ENCODE assay signal across 8 cellular contexts in genomic region chr18:47997338-47997780, GRCh38.
DNase-seq lines count a peak whose midpoint lies in the region; ATAC-seq and TF ChIP-seq lines count a peak whose summit lies in the region.

No MANE protein-coding gene starts in this region.

- H3K23ac ChIP-seq in trophoblast cell (ENCODE audit: low read length): no peak overlapping the region

- no peak overlapping the region for H3K4me3 ChIP-seq in GM06990 (replicated peaks; ENCODE audit: low read depth, low read length)
- H3K4me3 ChIP-seq in NB4 (ENCODE audit: low read depth, low read length): no peak overlapping the region
- H3K4me3 ChIP-seq in astrocyte of the spinal cord (ENCODE audit: low read depth, low read length): no peak overlapping the region
- H3K4me3 ChIP-seq in trophoblast cell (ENCODE audit: low read depth, low read length): peak overlapping the region; percentile 0
- H3K4me3 ChIP-seq in tibial nerve: no peak overlapping the region

- H2BK12ac ChIP-seq in trophoblast cell (ENCODE audit: low read length): no peak overlapping the region

- H3K27ac ChIP-seq in trophoblast cell (ENCODE audit: low read depth, low read length): no peak overlapping the region
- no peak overlapping the region for H3K27ac ChIP-seq in tibial nerve

- no peak for TF ChIP-seq EP300 in tibial nerve (IDR thresholded peaks at IDR 0.05)

- no peak overlapping the region for H3K9ac ChIP-seq in trophoblast cell (ENCODE audit: low read length)

- H3K4me1 ChIP-seq in trophoblast cell (ENCODE audit: control insufficient read depth in 1 of 2, insufficient read depth in 2 of 2, low read length in 2 of 2) (peaks cover 0 to 12% of the 10 kb centered on the region in 2 experiments), tibial nerve (no peaks in the 10 kb centered on the region)

- no CpG with 5 or more reads among the region's 5 CpGs for WGBS in trophoblast cell (ENCODE audit: extremely low coverage, insufficient coverage, insufficient read length)
- WGBS in tibial nerve, 2 donors: 65 to 70% methylated on average over 5 of the region's 5 CpGs

- no peak for DNase-seq in GM06990 (ENCODE audit: extremely low read depth, insufficient read length)
- peak; percentile 67 for DNase-seq in NB4 (ENCODE audit: low read depth)
- DNase-seq in astrocyte of the spinal cord (ENCODE audit: low read depth, low spot score): no peak
- peak; percentile 19 to 37 for DNase-seq in trophoblast cell
- no peak for DNase-seq in tibial nerve (ENCODE audit: low spot score in 2 of 2)

- H3K4me2 ChIP-seq in trophoblast cell (ENCODE audit: low read length): no peak overlapping the region

- H2AK5ac ChIP-seq in trophoblast cell (ENCODE audit: low read length): no peak overlapping the region

- no peak overlapping the region for H2BK120ac ChIP-seq in trophoblast cell (ENCODE audit: insufficient read depth, low read length, poor library complexity)

- H3K18ac ChIP-seq in trophoblast cell (ENCODE audit: low read length): no peak overlapping the region

- no peak overlapping the region for H3K4ac ChIP-seq in trophoblast cell (ENCODE audit: low read depth, low read length)

- TF ChIP-seq POLR2A in NB4 (IDR thresholded peaks at IDR 0.05; ENCODE audit: extremely low read depth, insufficient read length) (no peak), tibial nerve (IDR thresholded peaks at IDR 0.05) (no peak)

- no peaks in the 10 kb centered on the region for H3K79me1 ChIP-seq in trophoblast cell (ENCODE audit: low read length)

- in situ Hi-C loops in astrocyte of the spinal cord (cut with HindIII; ENCODE audit: low sequenced_read_pairs): no loop called here

- H4K8ac ChIP-seq in trophoblast cell (ENCODE audit: low read depth, low read length): no peak overlapping the region

- H3K27me3 ChIP-seq in GM06990 (replicated peaks; ENCODE audit: control insufficient read depth, insufficient read depth, low read length): no peaks in the 10 kb centered on the region; the same call in 1 of the 2 replicates
- no peaks in the 10 kb centered on the region for H3K27me3 ChIP-seq in trophoblast cell (ENCODE audit: insufficient read depth, low read length)
- no peaks in the 10 kb centered on the region for H3K27me3 ChIP-seq in tibial nerve

- no peak overlapping the region for H2AFZ ChIP-seq in trophoblast cell (ENCODE audit: insufficient read depth, low read length, poor library complexity)

- TF ChIP-seq CTCF in GM06990 (IDR thresholded peaks at IDR 0.05; ENCODE audit: insufficient read depth, low read length, poor library complexity, severe bottlenecking) (peak; percentile 48), NB4 (IDR thresholded peaks at IDR 0.05; ENCODE audit: low read depth, low read length) (peak; percentile 68), astrocyte of the spinal cord (IDR thresholded peaks at IDR 0.05; ENCODE audit: low read depth, low read length) (peak; percentile 40), tibial nerve (IDR thresholded peaks at IDR 0.05) (no peak)

- H3K36me3 ChIP-seq in GM06990 (ENCODE audit: control insufficient read depth, insufficient read depth, low read length) (no peaks in the 10 kb centered on the region), trophoblast cell (ENCODE audit: control insufficient read depth in 1 of 2, insufficient read depth in 2 of 2, low read length in 2 of 2) (no peaks in the 10 kb centered on the region), tibial nerve (no peaks in the 10 kb centered on the region)

- H4K91ac ChIP-seq in trophoblast cell (ENCODE audit: low read depth, low read length): no peak overlapping the region

- no peaks in the 10 kb centered on the region for H3K9me3 ChIP-seq in trophoblast cell (ENCODE audit: insufficient read depth, low read depth, low read length)
- H3K9me3 ChIP-seq in tibial nerve: peaks cover 0 to 11% (median 0%) of the 10 kb centered on the region in 4 donors

- H4K12ac ChIP-seq in trophoblast cell (ENCODE audit: low read depth, low read length): no peak overlapping the region

- no peak overlapping the region for H3K14ac ChIP-seq in trophoblast cell (ENCODE audit: low read length)

- no peaks in the 10 kb centered on the region for H3K79me2 ChIP-seq in trophoblast cell (ENCODE audit: control insufficient read depth, insufficient read depth, low read length, poor library complexity)

- ATAC-seq in HG02973 (IDR thresholded peaks at IDR 0.05; ENCODE audit: unreplicated experiment): no peak
- no peak for ATAC-seq in HG03108 (IDR thresholded peaks at IDR 0.05; ENCODE audit: unreplicated experiment)
- ATAC-seq in HG03432 (IDR thresholded peaks at IDR 0.05; ENCODE audit: unreplicated experiment): no peak

- H2BK5ac ChIP-seq in trophoblast cell (ENCODE audit: low read depth, low read length, poor library complexity): no peak overlapping the region

Comparison
In these comparisons a context has a peak if more than half of its experiments do, and no peak if none do; other contexts are left out.
1. DNase-seq: peak in NB4 (single experiment) and trophoblast cell (2 of 2); none in GM06990 (single experiment), astrocyte of the spinal cord (single experiment) and tibial nerve (0 of 2).
2. CTCF ChIP-seq: peak in GM06990 (single experiment), NB4 (single experiment) and astrocyte of the spinal cord (single experiment); none in tibial nerve (0 of 5).